In genomic region chr2:227147023-227147422, GRCh38 we compare ENCODE assay signal across 17 cellular contexts. TPM values are rescaled to one million over a fixed set of nuclear protein-coding genes. Genes with fewer than 3 reads are reported as not detected.
DNase-seq lines count a peak whose midpoint lies in the region; ATAC-seq and TF ChIP-seq lines count a peak whose summit lies in the region.
"Had no signal": no experiment of that assay in that cellular context is flagged by ENCODE, and none has a peak within 500 bp of the region (broad histone marks: within the 10 kb centered on the region; RNA-seq: fewer than 3 reads in every experiment).

No MANE protein-coding gene starts in this region.

- ATAC-seq in activated CD8-positive, alpha-beta memory T cell treated with anti-CD3 and anti-CD28 coated beads, Interleukin-2, amount 10 ng/mL, durations not matched to agents 7 days and 5 days: no peak
- no peak for ATAC-seq in HG03175 (IDR thresholded peaks at IDR 0.05; ENCODE audit: unreplicated experiment)
- ATAC-seq in GM21367 (IDR thresholded peaks at IDR 0.05; ENCODE audit: unreplicated experiment): no peak
- no peak for ATAC-seq in HG03439 (IDR thresholded peaks at IDR 0.05; ENCODE audit: unreplicated experiment)
- no peak for ATAC-seq in HG02870 (IDR thresholded peaks at IDR 0.05; ENCODE audit: unreplicated experiment)
- ATAC-seq: HCT116 had no signal

- H3K4me3 Mint-ChIP-seq in activated CD8-positive, alpha-beta memory T cell treated with anti-CD3 and anti-CD28 coated beads, Interleukin-2, amount 10 ng/mL, durations not matched to agents 7 days and 5 days: no peak overlapping the region

- no peak overlapping the region for H3K27ac Mint-ChIP-seq in activated CD8-positive, alpha-beta memory T cell treated with anti-CD3 and anti-CD28 coated beads, Interleukin-2, amount 10 ng/mL, durations not matched to agents 7 days and 5 days

- peaks cover 3% of the 10 kb centered on the region for H3K9me3 Mint-ChIP-seq in activated CD8-positive, alpha-beta memory T cell treated with anti-CD3 and anti-CD28 coated beads, Interleukin-2, amount 10 ng/mL, durations not matched to agents 7 days and 5 days (ENCODE audit: low read depth)

- CTCF ChIA-PET in activated CD8-positive, alpha-beta memory T cell treated with anti-CD3 and anti-CD28 coated beads, Interleukin-2, amount 10 ng/mL, durations not matched to agents 7 days and 5 days (lab: Charles Lee): no interaction called here

- H3K4me1 Mint-ChIP-seq in activated CD8-positive, alpha-beta memory T cell treated with anti-CD3 and anti-CD28 coated beads, Interleukin-2, amount 10 ng/mL, durations not matched to agents 7 days and 5 days: no peaks in the 10 kb centered on the region

- DNase-seq in activated CD8-positive, alpha-beta memory T cell treated with anti-CD3 and anti-CD28 coated beads, Interleukin-2, amount 10 ng/mL, durations not matched to agents 7 days and 5 days: peak; percentile 11
- no peak for DNase-seq in activated CD8-positive, alpha-beta memory T cell treated with anti-CD3 and anti-CD28 coated beads for 24 hours
- DNase-seq in astrocyte of the hippocampus (ENCODE audit: low read depth, low spot score) (peak; percentile 5), fibroblast of the aortic adventitia (ENCODE audit: low read depth) (peak; percentile 69)
- DNase-seq: C1 segment of cervical spinal cord, DMS 273 treated with DMSO at 0.1 percent for 48 hours, Karpas-422, NCI-H2029 treated with DMSO at 0.1 percent for 48 hours, NCI-H510A treated with DMSO at 0.1 percent for 48 hours, Peyer's patch, Right ventricle myocardium superior, SK-N-SH had no signal

- H3K4me3 ChIP-seq in fibroblast of the aortic adventitia (ENCODE audit: low read depth, low read length): no peak overlapping the region
- H3K4me3 ChIP-seq: Peyer's patch had no signal

- no peak for TF ChIP-seq CTCF in fibroblast of the aortic adventitia (IDR thresholded peaks at IDR 0.05; ENCODE audit: insufficient read depth, low read length)

- peaks cover 20% of the 10 kb centered on the region for H3K27me3 Mint-ChIP-seq in activated CD8-positive, alpha-beta memory T cell treated with anti-CD3 and anti-CD28 coated beads, Interleukin-2, amount 10 ng/mL, durations not matched to agents 7 days and 5 days

- no peaks in the 10 kb centered on the region for H3K36me3 Mint-ChIP-seq in activated CD8-positive, alpha-beta memory T cell treated with anti-CD3 and anti-CD28 coated beads, Interleukin-2, amount 10 ng/mL, durations not matched to agents 7 days and 5 days

RNA-seq across cellular contexts. Expression of gene COL4A4, which starts 17.0 kb away (rescaled TPM):
- total RNA-seq in activated CD8-positive, alpha-beta memory T cell treated with anti-CD3 and anti-CD28 coated beads, Interleukin-2, amount 10 ng/mL, durations not matched to agents 7 days and 5 days: not detected
- total RNA-seq in fibroblast of the aortic adventitia (ENCODE audit: low replicate concordance): 1.1 and 2.6 TPM in 2 replicates

RNA-seq across cellular contexts. Expression of gene COL4A3, which starts 17.4 kb away (rescaled TPM):
- not detected for total RNA-seq in activated CD8-positive, alpha-beta memory T cell treated with anti-CD3 and anti-CD28 coated beads, Interleukin-2, amount 10 ng/mL, durations not matched to agents 7 days and 5 days
- total RNA-seq in fibroblast of the aortic adventitia (ENCODE audit: low replicate concordance): 0.08 and 1.3 TPM in 2 replicates
